Comparison of ENCODE assay signal across 22 cellular contexts in genomic region chr10:99740261-99740660, GRCh38.
"Had no signal": no experiment of that assay in that cellular context is flagged by ENCODE, and none has a peak within 500 bp of the region (broad histone marks: within the 10 kb centered on the region; RNA-seq: fewer than 3 reads in every experiment).

No MANE protein-coding gene starts in this region.

- DNase-seq: activated CD4-positive, alpha-beta memory T cell treated with anti-CD3 and anti-CD28 coated beads, Interleukin-2, amount 10 ng/mL, durations not matched to agents 7 days and 5 days; activated CD4-positive, alpha-beta T cell treated with anti-CD3 and anti-CD28 coated beads for 36 hours; activated CD4-positive, alpha-beta T cell treated with anti-CD3 and anti-CD28 coated beads, Interleukin-2, amount 50 U/mL, for 1 hour; activated CD8-positive, alpha-beta memory T cell treated with anti-CD3 and anti-CD28 coated beads, Interleukin-2, amount 50 U/mL, for 4 hours; activated gamma-delta T cell treated with Interleukin-2 at 50 U/mL for 16 hours; activated naive CD4-positive, alpha-beta T cell treated with anti-CD3 and anti-CD28 coated beads, Interleukin-2, amount 50 U/mL, for 16 hours; activated naive CD8-positive, alpha-beta T cell treated with anti-CD3 and anti-CD28 coated beads, Interleukin-2, amount 10 ng/mL, durations not matched to agents 7 days and 5 days; activated T-cell treated with anti-CD3 and anti-CD28 coated beads, Interleukin-2, amount 50 U/mL, for 72 hours; aorta; caudate nucleus; NCI-H1048; NCI-H146; NCI-H187 treated with DMSO at 0.1 percent for 48 hours; NCI-H2081 treated with DMSO at 0.1 percent for 48 hours; NCI-H446; NCI-H524; PC-3; SHP77 treated with DMSO at 0.1 percent for 48 hours; T-helper 17 cell; T1000; WERI-Rb-1 had no signal

- H3K27ac ChIP-seq: breast epithelium, WERI-Rb-1 had no signal

- H3K27me3 ChIP-seq: breast epithelium had no signal

- ATAC-seq: activated CD4-positive, alpha-beta T cell treated with anti-CD3 and anti-CD28 coated beads for 36 hours; activated T-cell treated with anti-CD3 and anti-CD28 coated beads, Interleukin-2, amount 50 U/mL, for 72 hours; PC-3; T-helper 17 cell had no signal

- H3K4me3 ChIP-seq: breast epithelium had no signal

- H3K4me1 ChIP-seq: breast epithelium had no signal
